Comparison of ENCODE assay signal across 28 cellular contexts in the genomic region with DNA sequence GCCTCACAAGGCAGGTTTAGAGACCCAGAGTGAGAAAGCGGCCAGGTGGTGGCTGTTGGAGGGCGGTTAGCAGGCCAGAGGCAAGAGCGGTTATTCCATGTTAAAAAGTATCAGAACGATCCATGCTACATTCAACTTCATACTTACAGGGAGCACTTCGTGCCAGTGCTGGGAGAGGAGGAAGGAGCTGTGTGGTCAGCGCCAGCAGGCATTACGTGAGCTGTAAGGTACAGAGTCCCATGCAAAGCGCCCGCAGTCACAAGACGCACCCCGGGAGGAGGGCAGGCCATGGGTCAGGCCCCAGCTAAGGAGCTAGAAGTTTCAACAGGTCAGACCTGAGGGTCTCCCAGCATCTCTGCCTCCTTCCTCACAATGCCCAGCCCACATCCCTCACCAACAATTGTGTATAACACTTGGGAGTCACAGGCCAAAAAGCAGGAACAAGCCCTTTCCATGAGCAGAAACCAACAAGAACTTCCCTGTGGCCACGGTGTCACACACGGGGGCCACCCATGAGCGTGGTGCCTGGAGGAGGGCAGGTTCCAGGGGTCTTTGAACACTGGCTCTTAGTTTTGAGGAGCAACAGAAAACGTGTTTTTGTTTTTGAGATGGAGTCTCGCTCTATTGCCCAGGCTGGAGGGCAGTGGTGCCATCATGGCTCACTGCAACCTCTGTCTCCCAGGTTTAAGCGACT. TPM values are rescaled to one million over a fixed set of nuclear protein-coding genes. Genes with fewer than 3 reads are reported as not detected.
A peak's percentile ranks its signal among the peaks of the same experiment; 100 is the strongest.
DNase-seq lines count a peak whose midpoint lies in the region; ATAC-seq, FAIRE-seq and TF ChIP-seq lines count a peak whose summit lies in the region.
"Had no signal": no experiment of that assay in that cellular context is flagged by ENCODE, and none has a peak within 500 bp of the region (broad histone marks: within the 10 kb centered on the region; RNA-seq: fewer than 3 reads in every experiment).

No MANE protein-coding gene starts in this region.

- peak in 2 of 3 donors; percentile 84 to 87 for DNase-seq in Peyer's patch
- DNase-seq in mucosa of descending colon, result peak in 1 of 3 donors; percentile 42
- DNase-seq in small intestine, result peak; percentile 91
- no peak for DNase-seq in iPS-NIHi11 (ENCODE audit: low spot score)
- no peak for DNase-seq in DMS153 (lab: John Stamatoyannopoulos, UW)
- DNase-seq: AML-193; C1 segment of cervical spinal cord; CD4-positive, alpha-beta memory T cell; DMS 273 treated with DMSO at 0.1 percent for 48 hours; DMS79 treated with DMSO at 0.1 percent for 48 hours; HCEC 1CT; NCI-H1048; NCI-H1417; NCI-H1694; NCI-H2029 treated with DMSO at 0.1 percent for 48 hours; NCI-H2171 treated with DMSO at 0.1 percent for 48 hours; NCI-H446; NCI-H524 treated with DMSO at 0.1 percent for 48 hours; NCI-H774; SJCRH30 had no signal

- 41 to 74% (median 61%) methylated on average over 17 of the region's 17 CpGs for WGBS in small intestine, 3 donors

- no peak for FAIRE-seq in small intestine (lab: Jason Lieb, UNC)
- FAIRE-seq: A549, GM12892, H1 had no signal

- H3K9ac ChIP-seq in duodenal mucosa (ENCODE audit: low read depth in 1 of 2, low read length in 2 of 2), result peak overlapping the region; percentile 54 to 68

- ATAC-seq in mucosa of descending colon (peak; percentile 11), HG03521 (IDR thresholded peaks at IDR 0.05; ENCODE audit: unreplicated experiment) (no peak)
- ATAC-seq: A549, Right ventricle myocardium inferior, SK-N-SH treated with all-trans-retinoic acid at 6 μM for 48 hours had no signal

- H3K36me3 ChIP-seq in Peyer's patch (peaks cover 0 to 5% (median 0%) of the 10 kb centered on the region in 3 donors), duodenal mucosa (ENCODE audit: control insufficient read depth in 1 of 2, insufficient read depth in 2 of 2, low read length in 2 of 2) (peaks cover 0 to 8% of the 10 kb centered on the region in 2 donors), mucosa of descending colon (ENCODE audit: low read depth) (no peaks in the 10 kb centered on the region), small intestine (ENCODE audit: control insufficient read depth in 2 of 2, insufficient read depth in 2 of 2, low read length in 2 of 2) (peaks cover 0 to 6% of the 10 kb centered on the region in 2 donors)
- H3K36me3 ChIP-seq: SJCRH30 had no signal

- TF ChIP-seq CTCF in Peyer's patch (IDR thresholded peaks at IDR 0.05) (no peak), mucosa of descending colon (IDR thresholded peaks at IDR 0.05) (no peak)

- H3K27me3 ChIP-seq in Peyer's patch (no peaks in the 10 kb centered on the region), duodenal mucosa (ENCODE audit: control insufficient read depth in 1 of 2, insufficient read depth in 2 of 2, low read length in 2 of 2) (no peaks in the 10 kb centered on the region), small intestine (ENCODE audit: control insufficient read depth in 2 of 2, insufficient read depth in 2 of 2, low read length in 2 of 2) (no peaks in the 10 kb centered on the region)
- H3K27me3 ChIP-seq: SJCRH30 had no signal

- H3K4me3 ChIP-seq in Peyer's patch (peak overlapping the region in 1 of 4 donors; percentile 2), duodenal mucosa (ENCODE audit: low read depth in 1 of 2, low read length in 2 of 2) (no peak overlapping the region), mucosa of descending colon (no peak overlapping the region), small intestine (ENCODE audit: low read depth in 1 of 2, low read length in 2 of 2) (no peak overlapping the region)
- H3K4me3 ChIP-seq: A549, SJCRH30 had no signal

- H3K9me3 ChIP-seq in Peyer's patch, result no peaks in the 10 kb centered on the region
- H3K9me3 ChIP-seq in duodenal mucosa (ENCODE audit: control insufficient read depth in 1 of 2, low read length in 2 of 2), result no peaks in the 10 kb centered on the region
- H3K9me3 ChIP-seq in mucosa of descending colon, result no peaks in the 10 kb centered on the region
- no peaks in the 10 kb centered on the region for H3K9me3 ChIP-seq in small intestine (ENCODE audit: control insufficient read depth, low read depth)
- H3K9me3 ChIP-seq: A549, SJCRH30 had no signal

- H3K27ac ChIP-seq in Peyer's patch (peak overlapping the region in 3 of 4 donors; percentile 84 to 97 (median 89)), duodenal mucosa (ENCODE audit: low read depth, low read length) (peak overlapping the region; percentile 76), small intestine (ENCODE audit: low read depth in 1 of 2, low read length in 1 of 2) (peak overlapping the region; percentile 81 to 89)
- H3K27ac ChIP-seq: A549, HL-60, SJCRH30 had no signal

- intact Hi-C loops in mucosa of descending colon (cut with DNase I, micrococcal nuclease), result no loop called here

- peak; percentile 59 to 82 for TF ChIP-seq POLR2A in Peyer's patch (IDR thresholded peaks at IDR 0.05)

- peaks cover 0 to 19% (median 0%) of the 10 kb centered on the region in 4 donors for H3K4me1 ChIP-seq in Peyer's patch
- H3K4me1 ChIP-seq in duodenal mucosa (ENCODE audit: control insufficient read depth in 1 of 2, insufficient read depth in 2 of 2, low read length in 2 of 2), result peaks cover 25% of the 10 kb centered on the region in 2 donors
- peaks cover 13% of the 10 kb centered on the region for H3K4me1 ChIP-seq in mucosa of descending colon (ENCODE audit: low read depth)
- H3K4me1 ChIP-seq in small intestine (ENCODE audit: control insufficient read depth in 2 of 2, insufficient read depth in 1 of 2, low read depth in 1 of 2, low read length in 1 of 2), result peaks cover 0 to 3% of the 10 kb centered on the region in 2 donors
- H3K4me1 ChIP-seq: A549 had no signal

RNA-seq across cellular contexts. Expression of a gene that starts 21.8 kb away (rescaled TPM):
- total RNA-seq in Peyer's patch (100 to 1,000 TPM in 3 of 4 donors, 1 to 10 TPM in 1; 3.3 to 162 (median 121) TPM), mucosa of descending colon (10 to 100 TPM; 20.2 to 28.3 (median 20.4) TPM)
- polyA plus RNA-seq in small intestine, result 10 to 100 TPM in 2 of 3 donors, 1 to 10 TPM in 1; 6.5 to 34.9 (median 22.2) TPM
- polyA plus RNA-seq: CD4-positive, alpha-beta memory T cell had no signal

RNA-seq across cellular contexts. Expression of a gene that starts 38.7 kb away (rescaled TPM):
- total RNA-seq in Peyer's patch, result not detected
- total RNA-seq in mucosa of descending colon, result not detected
- polyA plus RNA-seq in small intestine, result not detected
- total RNA-seq: CD4-positive, alpha-beta memory T cell; Right ventricle myocardium inferior; SJCRH30 had no signal
- polyA plus RNA-seq: A549; CD4-positive, alpha-beta memory T cell had no signal

RNA-seq across cellular contexts. Expression of a gene that starts 47.0 kb away (rescaled TPM):
- total RNA-seq in Peyer's patch (100 to 1,000 TPM in 1 of 4 donors, 10 to 100 TPM in 3; 26.4 to 109 (median 63.8) TPM), mucosa of descending colon (10 to 100 TPM; 50.4 to 72.3 (median 55.8) TPM)
- polyA plus RNA-seq in small intestine, result 10 to 100 TPM; 16.5 to 37.0 (median 25.7) TPM

Comparison
In these comparisons a context has a peak if more than half of its experiments do, and no peak if none do; other contexts are left out.
1. DNase-seq: peak in Peyer's patch (2 of 3) and small intestine (single experiment); none in iPS-NIHi11 (single experiment) and DMS153 (single experiment).
2. Peak in every context shown above with its lines, with median percentiles within 50 percentile points of each other: H3K27ac ChIP-seq.